Comparison of ENCODE assay signal across 20 cellular contexts in genomic region chr18:10301831-10302483, GRCh38.
DNase-seq lines count a peak whose midpoint lies in the region; ATAC-seq and TF ChIP-seq lines count a peak whose summit lies in the region.
"Had no signal": no experiment of that assay in that cellular context is flagged by ENCODE, and none has a peak within 500 bp of the region (broad histone marks: within the 10 kb centered on the region; RNA-seq: fewer than 3 reads in every experiment).

No MANE protein-coding gene starts in this region.

- H3K36me3 ChIP-seq in BLaER1 treated with 17β-estradiol and CSF1 and Interleukin-3, amounts not matched to agents 10 nM and 100 nM, result no peaks in the 10 kb centered on the region
- no peaks in the 10 kb centered on the region for H3K36me3 ChIP-seq in mucosa of descending colon (ENCODE audit: low read depth)
- no peaks in the 10 kb centered on the region for H3K36me3 ChIP-seq in A673 (ENCODE audit: insufficient read depth, low read length, poor library complexity, severe bottlenecking)
- H3K36me3 ChIP-seq: Peyer's patch had no signal

- ATAC-seq in mucosa of descending colon, result no peak
- ATAC-seq: SK-N-SH treated with all-trans-retinoic acid at 6 μM for 48 hours had no signal

- H3K4me2 ChIP-seq in BLaER1 treated with 17β-estradiol and CSF1 and Interleukin-3, amounts not matched to agents 10 nM and 100 nM, result peak overlapping the region in 6 of 11 experiments; percentile 74 to 83 (median 79); a peak in 6 of 22 replicates

- peaks cover 50 to 59% (median 54%) of the 10 kb centered on the region in 10 experiments for H3K4me1 ChIP-seq in BLaER1 treated with 17β-estradiol and CSF1 and Interleukin-3, amounts not matched to agents 10 nM and 100 nM
- H3K4me1 ChIP-seq in mucosa of descending colon (ENCODE audit: low read depth) (no peaks in the 10 kb centered on the region), A673 (ENCODE audit: insufficient read depth, low read length, poor library complexity, severe bottlenecking) (peaks cover 16% of the 10 kb centered on the region)
- H3K4me1 ChIP-seq: Peyer's patch had no signal

- H3K9me3 ChIP-seq in BLaER1 treated with 17β-estradiol and CSF1 and Interleukin-3, amounts not matched to agents 10 nM and 100 nM (replicated peaks in 1 of 11), result peaks cover 0 to 4% (median 0%) of the 10 kb centered on the region in 11 experiments; a peak in 1 of 22 replicates
- no peaks in the 10 kb centered on the region for H3K9me3 ChIP-seq in mucosa of descending colon
- no peaks in the 10 kb centered on the region for H3K9me3 ChIP-seq in A673 (ENCODE audit: low read depth, low read length, poor library complexity, severe bottlenecking)
- H3K9me3 ChIP-seq: Peyer's patch had no signal

- CTCF ChIA-PET in A673 (lab: Charles Lee), result no interaction called here

- intact Hi-C loops in mucosa of descending colon (cut with DNase I, micrococcal nuclease) (no loop called here), A673 (cut with micrococcal nuclease; ENCODE audit: unreplicated experiment) (no loop called here)

- DNase-seq in DMS 273 treated with DMSO at 0.1 percent for 48 hours (lab: John Stamatoyannopoulos, UW) (peak; percentile 46), NCI-H446 treated with DMSO at 0.1 percent for 48 hours (lab: John Stamatoyannopoulos, UW) (peak; percentile 79), ecto neural progenitor cell (ENCODE audit: low spot score) (peak; percentile 18), mucosa of descending colon (no peak), iPS-NIHi7 (ENCODE audit: extremely low spot score) (no peak), A673 (ENCODE audit: low spot score) (no peak)
- DNase-seq: ACHN; CD4-positive, CD25-positive, alpha-beta regulatory T cell; COR-L47; DMS153; GF-D8; GM23248; HCEC 1CT; NCI-H1105; NCI-H187; NCI-H2107; NCI-H226; Peyer's patch had no signal

- H3K4me3 ChIP-seq in BLaER1 treated with 17β-estradiol and CSF1 and Interleukin-3, amounts not matched to agents 10 nM and 100 nM, result no peak overlapping the region
- no peak overlapping the region for H3K4me3 ChIP-seq in mucosa of descending colon
- H3K4me3 ChIP-seq in A673 (ENCODE audit: low read depth, low read length, poor library complexity, severe bottlenecking), result no peak overlapping the region
- H3K4me3 ChIP-seq: GM23248, Peyer's patch had no signal

- POLR2A ChIA-PET in A673 (lab: Charles Lee; ENCODE audit: low non-redundant PET), result no interaction called here

- H3K9ac ChIP-seq in BLaER1 treated with 17β-estradiol and CSF1 and Interleukin-3, amounts not matched to agents 10 nM and 100 nM, result no peak overlapping the region
- H3K9ac ChIP-seq: GM23248 had no signal

- TF ChIP-seq CTCF in mucosa of descending colon (IDR thresholded peaks at IDR 0.05) (no peak), A673 (conservative IDR thresholded peaks at IDR 0.05; ENCODE audit: low read depth, low read length) (no peak)

- H3K27me3 ChIP-seq in BLaER1 treated with 17β-estradiol and CSF1 and Interleukin-3, amounts not matched to agents 10 nM and 100 nM, result no peaks in the 10 kb centered on the region
- no peaks in the 10 kb centered on the region for H3K27me3 ChIP-seq in A673 (replicated peaks; ENCODE audit: insufficient read depth, low read depth, low read length, poor library complexity)
- H3K27me3 ChIP-seq: Peyer's patch had no signal

- no TSS peak for BruUV-seq in A673 (replicated peaks; lab: Mats Ljungman, UMichigan)

- H4K20me1 ChIP-seq in BLaER1 treated with 17β-estradiol and CSF1 and Interleukin-3, amounts not matched to agents 10 nM and 100 nM, result no peaks in the 10 kb centered on the region

- no peak overlapping the region for H3K27ac ChIP-seq in BLaER1 treated with 17β-estradiol and CSF1 and Interleukin-3, amounts not matched to agents 10 nM and 100 nM
- no peak overlapping the region for H3K27ac ChIP-seq in A673 (ENCODE audit: low read depth, low read length, poor library complexity, severe bottlenecking)
- H3K27ac ChIP-seq: GM23248, Peyer's patch had no signal

Comparison
In these comparisons a context has a peak if more than half of its experiments do, and no peak if none do; other contexts are left out.
1. DNase-seq: peak in DMS 273 treated with DMSO at 0.1 percent for 48 hours (single experiment), NCI-H446 treated with DMSO at 0.1 percent for 48 hours (single experiment) and ecto neural progenitor cell (single experiment); none in mucosa of descending colon (0 of 3), iPS-NIHi7 (single experiment) and A673 (single experiment).